In genomic region chr6:139204978-139205377, GRCh38 we compare ENCODE assay signal across 20 cellular contexts.
DNase-seq lines count a peak whose midpoint lies in the region; ATAC-seq and TF ChIP-seq lines count a peak whose summit lies in the region.
"Had no signal": no experiment of that assay in that cellular context is flagged by ENCODE, and none has a peak within 500 bp of the region (broad histone marks: within the 10 kb centered on the region; RNA-seq: fewer than 3 reads in every experiment).

No MANE protein-coding gene starts in this region.

- no peak overlapping the region for H3K9ac ChIP-seq in OCI-LY1 (ENCODE audit: low read length)
- H3K9ac ChIP-seq: BLaER1, GM23248 had no signal

- no peak for ATAC-seq in activated T-cell treated with anti-CD3 and anti-CD28 coated beads, Interleukin-2, amount 50 U/mL, for 4 hours
- ATAC-seq: A549; CD8-positive, alpha-beta T cell; GM12878; HCT116 had no signal

- no peaks in the 10 kb centered on the region for H3K27me3 ChIP-seq in A673 (replicated peaks; ENCODE audit: insufficient read depth, low read depth, low read length, poor library complexity)
- no peaks in the 10 kb centered on the region for H3K27me3 ChIP-seq in OCI-LY1 (ENCODE audit: insufficient read depth, low read length)
- H3K27me3 ChIP-seq: BLaER1, SJSA1 had no signal

- H3K4me2 ChIP-seq in OCI-LY1 (ENCODE audit: low read length) = no peak overlapping the region
- H3K4me2 ChIP-seq: A549, BLaER1 had no signal

- H3K4me1 Mint-ChIP-seq in activated CD4-positive, alpha-beta T cell treated with anti-CD3 and anti-CD28 coated beads, Interleukin-2, amount 10 ng/mL, durations not matched to agents 7 days and 5 days = peaks cover 8% of the 10 kb centered on the region
- peaks cover 7% of the 10 kb centered on the region for H3K4me1 Mint-ChIP-seq in activated T-cell treated with anti-CD3 and anti-CD28 coated beads, Interleukin-2, amount 50 U/mL, for 4 hours (ENCODE audit: low read depth)

- no peak for TF ChIP-seq CTCF in A673 (conservative IDR thresholded peaks at IDR 0.05; ENCODE audit: low read depth, low read length)
- peak; percentile 15 for TF ChIP-seq CTCF in GM12873 (IDR thresholded peaks at IDR 0.05; ENCODE audit: insufficient read depth, low read depth, low read length, missing control alignments)
- TF ChIP-seq CTCF in OCI-LY1 (IDR thresholded peaks at IDR 0.05; ENCODE audit: low read length) = peak; percentile 31; the same call in 1 of the 2 replicates

- H2AFZ ChIP-seq in OCI-LY1 (ENCODE audit: low read length) = no peak overlapping the region
- H2AFZ ChIP-seq: GM23248 had no signal

- peaks cover 2% of the 10 kb centered on the region for H3K27me3 Mint-ChIP-seq in activated CD4-positive, alpha-beta T cell treated with anti-CD3 and anti-CD28 coated beads, Interleukin-2, amount 10 ng/mL, durations not matched to agents 7 days and 5 days
- H3K27me3 Mint-ChIP-seq in activated T-cell treated with anti-CD3 and anti-CD28 coated beads, Interleukin-2, amount 50 U/mL, for 4 hours (ENCODE audit: low read depth) = no peaks in the 10 kb centered on the region

- H3K4me3 Mint-ChIP-seq in activated CD4-positive, alpha-beta T cell treated with anti-CD3 and anti-CD28 coated beads, Interleukin-2, amount 10 ng/mL, durations not matched to agents 7 days and 5 days = no peak overlapping the region
- H3K4me3 Mint-ChIP-seq in activated T-cell treated with anti-CD3 and anti-CD28 coated beads, Interleukin-2, amount 50 U/mL, for 4 hours = no peak overlapping the region
- H3K4me3 Mint-ChIP-seq: CD8-positive, alpha-beta T cell had no signal

- H3K4me1 ChIP-seq in A673 (ENCODE audit: insufficient read depth, low read length, poor library complexity, severe bottlenecking) (no peaks in the 10 kb centered on the region), OCI-LY1 (ENCODE audit: insufficient read depth, low read length, severe bottlenecking) (no peaks in the 10 kb centered on the region)
- H3K4me1 ChIP-seq: A549, SJSA1 had no signal

- no TSS peak for BruUV-seq in A673 (replicated peaks; lab: Mats Ljungman, UMichigan)

- H3K36me3 ChIP-seq in A673 (ENCODE audit: insufficient read depth, low read length, poor library complexity, severe bottlenecking) = no peaks in the 10 kb centered on the region
- H3K36me3 ChIP-seq in OCI-LY1 (ENCODE audit: insufficient read depth, low read length) = no peaks in the 10 kb centered on the region
- H3K36me3 ChIP-seq: BLaER1, SJSA1 had no signal

- DNase-seq in activated CD4-positive, alpha-beta T cell treated with anti-CD3 and anti-CD28 coated beads for 48 hours = peak; percentile 17
- no peak for DNase-seq in activated CD4-positive, alpha-beta T cell treated with anti-CD3 and anti-CD28 coated beads, Interleukin-2, amount 10 ng/mL, durations not matched to agents 7 days and 5 days
- peak; percentile 9 for DNase-seq in A673 (ENCODE audit: low spot score)
- no peak for DNase-seq in NCI-H510A (lab: John Stamatoyannopoulos, UW)
- DNase-seq in activated T-cell treated with anti-CD3 and anti-CD28 coated beads, Interleukin-2, amount 50 U/mL, for 4 hours = no peak
- DNase-seq: Calu3; CD8-positive, alpha-beta T cell; DMS79 treated with DMSO at 0.1 percent for 48 hours; GM23248; NCI-H1105 treated with DMSO at 0.1 percent for 48 hours; NCI-H1694; NCI-H2081 treated with DMSO at 0.1 percent for 48 hours; NCI-H510A treated with DMSO at 0.1 percent for 48 hours had no signal

- intact Hi-C loops in A673 (cut with micrococcal nuclease; ENCODE audit: unreplicated experiment) = no loop called here

- no peaks in the 10 kb centered on the region for H4K20me1 ChIP-seq in OCI-LY1 (ENCODE audit: insufficient read depth, low read length)
- H4K20me1 ChIP-seq: BLaER1 had no signal

- CTCF ChIA-PET in activated CD4-positive, alpha-beta T cell treated with anti-CD3 and anti-CD28 coated beads, Interleukin-2, amount 10 ng/mL, durations not matched to agents 7 days and 5 days (lab: Charles Lee) = interaction anchor here (0.8 to 2.6 kb wide), 5 partner anchors 14 to 165 kb away, joined by 3 to 8 read pairs (median 3); no protein-coding TSS in a partner anchor
- CTCF ChIA-PET in A673 (lab: Charles Lee) = no interaction called here

- peaks cover 10% of the 10 kb centered on the region for H3K9me3 ChIP-seq in A673 (ENCODE audit: low read depth, low read length, poor library complexity, severe bottlenecking)
- no peaks in the 10 kb centered on the region for H3K9me3 ChIP-seq in OCI-LY1 (ENCODE audit: low read length)
- H3K9me3 ChIP-seq: A549 had no signal

- H3K9me3 Mint-ChIP-seq in activated CD4-positive, alpha-beta T cell treated with anti-CD3 and anti-CD28 coated beads, Interleukin-2, amount 10 ng/mL, durations not matched to agents 7 days and 5 days = peaks cover 50% of the 10 kb centered on the region
- H3K9me3 Mint-ChIP-seq in activated T-cell treated with anti-CD3 and anti-CD28 coated beads, Interleukin-2, amount 50 U/mL, for 4 hours = peaks cover 44% of the 10 kb centered on the region

- H3K27ac ChIP-seq in A673 (ENCODE audit: low read depth, low read length, poor library complexity, severe bottlenecking) (no peak overlapping the region), OCI-LY1 (ENCODE audit: low read depth, low read length, poor library complexity, severe bottlenecking) (no peak overlapping the region)
- H3K27ac ChIP-seq: A549, BLaER1, GM23248, SJSA1 had no signal

- H3K27ac Mint-ChIP-seq in activated CD4-positive, alpha-beta T cell treated with anti-CD3 and anti-CD28 coated beads, Interleukin-2, amount 10 ng/mL, durations not matched to agents 7 days and 5 days = no peak overlapping the region
- H3K27ac Mint-ChIP-seq: CD8-positive, alpha-beta T cell had no signal

- no peaks in the 10 kb centered on the region for H3F3A ChIP-seq in OCI-LY1 (ENCODE audit: insufficient read depth, low read length)

- H3K36me3 Mint-ChIP-seq in activated CD4-positive, alpha-beta T cell treated with anti-CD3 and anti-CD28 coated beads, Interleukin-2, amount 10 ng/mL, durations not matched to agents 7 days and 5 days (ENCODE audit: low read depth) = peaks cover 42% of the 10 kb centered on the region
- peaks cover 14% of the 10 kb centered on the region for H3K36me3 Mint-ChIP-seq in activated T-cell treated with anti-CD3 and anti-CD28 coated beads, Interleukin-2, amount 50 U/mL, for 4 hours (ENCODE audit: insufficient read depth)

- H3K79me2 ChIP-seq in OCI-LY1 (ENCODE audit: insufficient read depth, low read length) = no peaks in the 10 kb centered on the region

- no peak overlapping the region for H3K4me3 ChIP-seq in A673 (ENCODE audit: low read depth, low read length, poor library complexity, severe bottlenecking)
- no peak overlapping the region for H3K4me3 ChIP-seq in OCI-LY1 (ENCODE audit: low read depth, low read length, poor library complexity, severe bottlenecking)
- H3K4me3 ChIP-seq: A549, BLaER1, GM12878, GM23248, SJSA1 had no signal

- H3K9me2 ChIP-seq in OCI-LY1 (ENCODE audit: low read depth, low read length) = no peaks in the 10 kb centered on the region

- POLR2A ChIA-PET in activated CD4-positive, alpha-beta T cell treated with anti-CD3 and anti-CD28 coated beads, Interleukin-2, amount 10 ng/mL, durations not matched to agents 7 days and 5 days (lab: Charles Lee) = interaction anchor here (0.6 kb wide), 1 partner anchor 73 kb away, joined by 3 read pairs; no protein-coding TSS in a partner anchor
- POLR2A ChIA-PET in A673 (lab: Charles Lee; ENCODE audit: low non-redundant PET) = no interaction called here

Comparison
In these comparisons a context has a peak if more than half of its experiments do, and no peak if none do; other contexts are left out.
1. DNase-seq: peak in activated CD4-positive, alpha-beta T cell treated with anti-CD3 and anti-CD28 coated beads for 48 hours (single experiment) and A673 (single experiment); none in activated CD4-positive, alpha-beta T cell treated with anti-CD3 and anti-CD28 coated beads, Interleukin-2, amount 10 ng/mL, durations not matched to agents 7 days and 5 days (single experiment), NCI-H510A (single experiment) and activated T-cell treated with anti-CD3 and anti-CD28 coated beads, Interleukin-2, amount 50 U/mL, for 4 hours (single experiment).